ENCODE assay signal across 8 cellular contexts in the genomic region with DNA sequence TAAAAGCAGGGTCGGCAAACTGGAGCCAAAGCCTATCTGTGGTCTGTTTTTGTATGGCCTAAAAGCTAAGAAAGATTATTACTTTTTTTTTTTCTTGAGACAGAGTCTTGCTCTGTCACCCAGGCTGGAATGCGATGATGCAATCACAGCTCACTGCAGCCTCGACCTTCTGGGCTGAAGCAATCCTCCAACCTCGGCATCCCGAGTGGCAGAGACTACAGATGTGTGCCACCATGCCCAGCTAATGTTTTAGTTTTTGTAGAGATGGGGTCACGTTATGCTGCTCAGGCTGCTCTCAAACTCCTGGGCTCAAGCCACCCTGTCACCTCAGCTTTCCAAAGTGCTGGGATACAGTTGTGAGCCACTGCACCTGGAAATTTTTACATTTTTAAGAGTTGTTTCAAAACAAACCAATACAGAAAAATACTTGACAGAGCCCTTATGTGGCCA. TPM values are rescaled to one million over a fixed set of nuclear protein-coding genes. Genes with fewer than 3 reads are reported as not detected.
DNase-seq lines count a peak whose midpoint lies in the region; ATAC-seq and TF ChIP-seq lines count a peak whose summit lies in the region.

No MANE protein-coding gene starts in this region.

- peak; percentile 83 for ATAC-seq in SK-N-SH treated with all-trans-retinoic acid at 6 μM for 48 hours
- peak; percentile 76 for ATAC-seq in left ventricle myocardium superior
- ATAC-seq in GM19035 (IDR thresholded peaks at IDR 0.05; ENCODE audit: unreplicated experiment): no peak
- no peak for ATAC-seq in GM18861 (IDR thresholded peaks at IDR 0.05; ENCODE audit: unreplicated experiment)
- no peak for ATAC-seq in stimulated activated memory B cell treated with anti-CD40 and anti-IgM and Interleukin-4, amounts not matched to agents 10 μg/mL and 1 μg/mL and 100 μg/mL, for 72 hours

- no peak overlapping the region for H3K4me3 ChIP-seq in thyroid gland (replicated peaks in 1 of 3)

- H3K27me3 Mint-ChIP-seq in stimulated activated memory B cell treated with anti-CD40 and anti-IgM and Interleukin-4, amounts not matched to agents 10 μg/mL and 1 μg/mL and 100 μg/mL, for 72 hours: no peaks in the 10 kb centered on the region

- no peaks in the 10 kb centered on the region for H3K27me3 ChIP-seq in thyroid gland

- no peak overlapping the region for H3K27ac Mint-ChIP-seq in stimulated activated memory B cell treated with anti-CD40 and anti-IgM and Interleukin-4, amounts not matched to agents 10 μg/mL and 1 μg/mL and 100 μg/mL, for 72 hours

- H3K4me1 ChIP-seq in thyroid gland: peaks cover 3 to 21% of the 10 kb centered on the region in 2 donors

- 31% methylated on average over 6 of the region's 6 CpGs for WGBS in thyroid gland, 2 donors

- H3K36me3 ChIP-seq in thyroid gland: no peaks in the 10 kb centered on the region

- no peak for TF ChIP-seq CTCF in thyroid gland (IDR thresholded peaks at IDR 0.05)

- no peaks in the 10 kb centered on the region for H3K36me3 Mint-ChIP-seq in stimulated activated memory B cell treated with anti-CD40 and anti-IgM and Interleukin-4, amounts not matched to agents 10 μg/mL and 1 μg/mL and 100 μg/mL, for 72 hours

- intact Hi-C loops in left ventricle myocardium superior (cut with micrococcal nuclease): no loop called here
- intact Hi-C loops in thyroid gland (cut with DNase I): no loop called here

- H3K9me3 Mint-ChIP-seq in stimulated activated memory B cell treated with anti-CD40 and anti-IgM and Interleukin-4, amounts not matched to agents 10 μg/mL and 1 μg/mL and 100 μg/mL, for 72 hours: no peaks in the 10 kb centered on the region

- peak; percentile 81 for DNase-seq in HCEC 1CT
- peak; percentile 55 for DNase-seq in left ventricle myocardium superior
- peak; percentile 62 to 73 for DNase-seq in thyroid gland
- DNase-seq in midbrain (lab: John Stamatoyannopoulos, UW): no peak

- TF ChIP-seq POLR2A in thyroid gland (IDR thresholded peaks at IDR 0.05): no peak

- no peak overlapping the region for H3K4me3 Mint-ChIP-seq in stimulated activated memory B cell treated with anti-CD40 and anti-IgM and Interleukin-4, amounts not matched to agents 10 μg/mL and 1 μg/mL and 100 μg/mL, for 72 hours

- no peaks in the 10 kb centered on the region for H3K4me1 Mint-ChIP-seq in stimulated activated memory B cell treated with anti-CD40 and anti-IgM and Interleukin-4, amounts not matched to agents 10 μg/mL and 1 μg/mL and 100 μg/mL, for 72 hours

- H3K9me3 ChIP-seq in thyroid gland: no peaks in the 10 kb centered on the region

- H3K27ac ChIP-seq in thyroid gland: peak overlapping the region in 1 of 3 donors; percentile 18

TF ChIP-seq in SK-N-SH treated with all-trans-retinoic acid at 6 μM for 48 hours, 23 proteins besides CTCF, POLR2A, EP300 and RAD21:
- TF ChIP-seq, protein P1, sequence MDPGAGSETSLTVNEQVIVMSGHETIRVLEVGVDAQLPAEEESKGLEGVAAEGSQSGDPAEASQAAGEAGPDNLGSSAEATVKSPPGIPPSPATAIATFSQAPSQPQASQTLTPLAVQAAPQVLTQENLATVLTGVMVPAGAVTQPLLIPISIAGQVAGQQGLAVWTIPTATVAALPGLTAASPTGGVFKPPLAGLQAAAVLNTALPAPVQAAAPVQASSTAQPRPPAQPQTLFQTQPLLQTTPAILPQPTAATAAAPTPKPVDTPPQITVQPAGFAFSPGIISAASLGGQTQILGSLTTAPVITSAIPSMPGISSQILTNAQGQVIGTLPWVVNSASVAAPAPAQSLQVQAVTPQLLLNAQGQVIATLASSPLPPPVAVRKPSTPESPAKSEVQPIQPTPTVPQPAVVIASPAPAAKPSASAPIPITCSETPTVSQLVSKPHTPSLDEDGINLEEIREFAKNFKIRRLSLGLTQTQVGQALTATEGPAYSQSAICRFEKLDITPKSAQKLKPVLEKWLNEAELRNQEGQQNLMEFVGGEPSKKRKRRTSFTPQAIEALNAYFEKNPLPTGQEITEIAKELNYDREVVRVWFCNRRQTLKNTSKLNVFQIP (CRISPR knock-in tag; IDR thresholded peaks at IDR 0.05; ENCODE audit: borderline replicate concordance, low read depth): no peak
- TF ChIP-seq, protein P2, sequence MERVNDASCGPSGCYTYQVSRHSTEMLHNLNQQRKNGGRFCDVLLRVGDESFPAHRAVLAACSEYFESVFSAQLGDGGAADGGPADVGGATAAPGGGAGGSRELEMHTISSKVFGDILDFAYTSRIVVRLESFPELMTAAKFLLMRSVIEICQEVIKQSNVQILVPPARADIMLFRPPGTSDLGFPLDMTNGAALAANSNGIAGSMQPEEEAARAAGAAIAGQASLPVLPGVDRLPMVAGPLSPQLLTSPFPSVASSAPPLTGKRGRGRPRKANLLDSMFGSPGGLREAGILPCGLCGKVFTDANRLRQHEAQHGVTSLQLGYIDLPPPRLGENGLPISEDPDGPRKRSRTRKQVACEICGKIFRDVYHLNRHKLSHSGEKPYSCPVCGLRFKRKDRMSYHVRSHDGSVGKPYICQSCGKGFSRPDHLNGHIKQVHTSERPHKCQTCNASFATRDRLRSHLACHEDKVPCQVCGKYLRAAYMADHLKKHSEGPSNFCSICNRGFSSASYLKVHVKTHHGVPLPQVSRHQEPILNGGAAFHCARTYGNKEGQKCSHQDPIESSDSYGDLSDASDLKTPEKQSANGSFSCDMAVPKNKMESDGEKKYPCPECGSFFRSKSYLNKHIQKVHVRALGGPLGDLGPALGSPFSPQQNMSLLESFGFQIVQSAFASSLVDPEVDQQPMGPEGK (CRISPR knock-in tag; IDR thresholded peaks at IDR 0.05; ENCODE audit: borderline replicate concordance): no peak
- TF ChIP-seq, protein P3, sequence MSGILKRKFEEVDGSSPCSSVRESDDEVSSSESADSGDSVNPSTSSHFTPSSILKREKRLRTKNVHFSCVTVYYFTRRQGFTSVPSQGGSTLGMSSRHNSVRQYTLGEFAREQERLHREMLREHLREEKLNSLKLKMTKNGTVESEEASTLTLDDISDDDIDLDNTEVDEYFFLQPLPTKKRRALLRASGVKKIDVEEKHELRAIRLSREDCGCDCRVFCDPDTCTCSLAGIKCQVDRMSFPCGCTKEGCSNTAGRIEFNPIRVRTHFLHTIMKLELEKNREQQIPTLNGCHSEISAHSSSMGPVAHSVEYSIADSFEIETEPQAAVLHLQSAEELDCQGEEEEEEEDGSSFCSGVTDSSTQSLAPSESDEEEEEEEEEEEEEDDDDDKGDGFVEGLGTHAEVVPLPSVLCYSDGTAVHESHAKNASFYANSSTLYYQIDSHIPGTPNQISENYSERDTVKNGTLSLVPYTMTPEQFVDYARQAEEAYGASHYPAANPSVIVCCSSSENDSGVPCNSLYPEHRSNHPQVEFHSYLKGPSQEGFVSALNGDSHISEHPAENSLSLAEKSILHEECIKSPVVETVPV (CRISPR knock-in tag; IDR thresholded peaks at IDR 0.05): no peak
- TF ChIP-seq GLIS3 (CRISPR knock-in tag; IDR thresholded peaks at IDR 0.05) (no peak), OSR1 (CRISPR knock-in tag; IDR thresholded peaks at IDR 0.05) (no peak), ZC3H10 (CRISPR knock-in tag; IDR thresholded peaks at IDR 0.05) (no peak), ZNF8 (CRISPR knock-in tag; IDR thresholded peaks at IDR 0.05) (no peak), TOX (CRISPR knock-in tag; IDR thresholded peaks at IDR 0.05; ENCODE audit: borderline replicate concordance) (no peak), BACH2 (CRISPR knock-in tag; IDR thresholded peaks at IDR 0.05; ENCODE audit: borderline replicate concordance) (no peak)
- TF ChIP-seq, protein P4, sequence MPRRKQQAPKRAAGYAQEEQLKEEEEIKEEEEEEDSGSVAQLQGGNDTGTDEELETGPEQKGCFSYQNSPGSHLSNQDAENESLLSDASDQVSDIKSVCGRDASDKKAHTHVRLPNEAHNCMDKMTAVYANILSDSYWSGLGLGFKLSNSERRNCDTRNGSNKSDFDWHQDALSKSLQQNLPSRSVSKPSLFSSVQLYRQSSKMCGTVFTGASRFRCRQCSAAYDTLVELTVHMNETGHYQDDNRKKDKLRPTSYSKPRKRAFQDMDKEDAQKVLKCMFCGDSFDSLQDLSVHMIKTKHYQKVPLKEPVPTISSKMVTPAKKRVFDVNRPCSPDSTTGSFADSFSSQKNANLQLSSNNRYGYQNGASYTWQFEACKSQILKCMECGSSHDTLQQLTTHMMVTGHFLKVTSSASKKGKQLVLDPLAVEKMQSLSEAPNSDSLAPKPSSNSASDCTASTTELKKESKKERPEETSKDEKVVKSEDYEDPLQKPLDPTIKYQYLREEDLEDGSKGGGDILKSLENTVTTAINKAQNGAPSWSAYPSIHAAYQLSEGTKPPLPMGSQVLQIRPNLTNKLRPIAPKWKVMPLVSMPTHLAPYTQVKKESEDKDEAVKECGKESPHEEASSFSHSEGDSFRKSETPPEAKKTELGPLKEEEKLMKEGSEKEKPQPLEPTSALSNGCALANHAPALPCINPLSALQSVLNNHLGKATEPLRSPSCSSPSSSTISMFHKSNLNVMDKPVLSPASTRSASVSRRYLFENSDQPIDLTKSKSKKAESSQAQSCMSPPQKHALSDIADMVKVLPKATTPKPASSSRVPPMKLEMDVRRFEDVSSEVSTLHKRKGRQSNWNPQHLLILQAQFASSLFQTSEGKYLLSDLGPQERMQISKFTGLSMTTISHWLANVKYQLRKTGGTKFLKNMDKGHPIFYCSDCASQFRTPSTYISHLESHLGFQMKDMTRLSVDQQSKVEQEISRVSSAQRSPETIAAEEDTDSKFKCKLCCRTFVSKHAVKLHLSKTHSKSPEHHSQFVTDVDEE (CRISPR knock-in tag; IDR thresholded peaks at IDR 0.05): no peak
- TF ChIP-seq, protein P5, sequence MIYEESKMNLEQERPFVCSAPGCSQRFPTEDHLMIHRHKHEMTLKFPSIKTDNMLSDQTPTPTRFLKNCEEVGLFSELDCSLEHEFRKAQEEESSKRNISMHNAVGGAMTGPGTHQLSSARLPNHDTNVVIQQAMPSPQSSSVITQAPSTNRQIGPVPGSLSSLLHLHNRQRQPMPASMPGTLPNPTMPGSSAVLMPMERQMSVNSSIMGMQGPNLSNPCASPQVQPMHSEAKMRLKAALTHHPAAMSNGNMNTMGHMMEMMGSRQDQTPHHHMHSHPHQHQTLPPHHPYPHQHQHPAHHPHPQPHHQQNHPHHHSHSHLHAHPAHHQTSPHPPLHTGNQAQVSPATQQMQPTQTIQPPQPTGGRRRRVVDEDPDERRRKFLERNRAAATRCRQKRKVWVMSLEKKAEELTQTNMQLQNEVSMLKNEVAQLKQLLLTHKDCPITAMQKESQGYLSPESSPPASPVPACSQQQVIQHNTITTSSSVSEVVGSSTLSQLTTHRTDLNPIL (CRISPR knock-in tag; IDR thresholded peaks at IDR 0.05; ENCODE audit: low read depth): no peak

RNA-seq across cellular contexts. Expression of a gene that starts 6.5 kb away (rescaled TPM):
- 37.0 TPM for total RNA-seq in left ventricle myocardium superior
- total RNA-seq in thyroid gland: 10 to 100 TPM in 1 of 4 donors, 1 to 10 TPM in 3; 4.5 to 23.0 (median 6.1) TPM

RNA-seq across cellular contexts. Expression of a gene that starts 10.2 kb away (rescaled TPM):
- total RNA-seq in left ventricle myocardium superior: 59.5 TPM
- 10 to 100 TPM; 44.6 to 70.0 (median 50.5) TPM for total RNA-seq in thyroid gland

RNA-seq across cellular contexts. Expression of a gene that starts 52.3 kb away (rescaled TPM):
- total RNA-seq in left ventricle myocardium superior (51.6 TPM), thyroid gland (100 to 1,000 TPM in 2 of 4 donors, 10 to 100 TPM in 2; 90.1 to 129 (median 102) TPM)

RNA-seq across cellular contexts. Expression of a gene that starts 52.5 kb away (rescaled TPM):
- total RNA-seq in left ventricle myocardium superior (45.3 TPM), thyroid gland (10 to 100 TPM; 24.5 to 31.1 (median 26.2) TPM)

Comparison
In these comparisons a context has a peak if more than half of its experiments do, and no peak if none do; other contexts are left out.
1. ATAC-seq: peak in SK-N-SH treated with all-trans-retinoic acid at 6 μM for 48 hours (single experiment) and left ventricle myocardium superior (single experiment); none in GM19035 (single experiment), GM18861 (single experiment) and stimulated activated memory B cell treated with anti-CD40 and anti-IgM and Interleukin-4, amounts not matched to agents 10 μg/mL and 1 μg/mL and 100 μg/mL, for 72 hours (single experiment).